9 cellular contexts compared by ENCODE assay signal in genomic region chr14:49303952-49304516, GRCh38.
DNase-seq lines count a peak whose midpoint lies in the region; ATAC-seq, FAIRE-seq and TF ChIP-seq lines count a peak whose summit lies in the region.
"Had no signal": no experiment of that assay in that cellular context is flagged by ENCODE, and none has a peak within 500 bp of the region (broad histone marks: within the 10 kb centered on the region; RNA-seq: fewer than 3 reads in every experiment).

No MANE protein-coding gene starts in this region.

- TF ChIP-seq POLR2A in endothelial cell of umbilical vein (IDR thresholded peaks at IDR 0.05; ENCODE audit: low read depth, low read length) = no peak
- no peak for TF ChIP-seq POLR2A in ovary (IDR thresholded peaks at IDR 0.05)

- WGBS in ovary, 3 donors = 16 to 22% (median 19%) methylated on average over 5 of the region's 5 CpGs

- TF ChIP-seq CTCF in PC-3 (conservative IDR thresholded peaks at IDR 0.05; ENCODE audit: low read depth, low read length) = no peak
- no peak for TF ChIP-seq CTCF in endothelial cell of umbilical vein (IDR thresholded peaks at IDR 0.05; ENCODE audit: extremely low read depth in 1 of 2, insufficient read depth in 1 of 2, low read depth in 1 of 2, low read length in 2 of 2)
- TF ChIP-seq CTCF in ovary (IDR thresholded peaks at IDR 0.05) = no peak
- TF ChIP-seq CTCF in lower lobe of right lung (IDR thresholded peaks at IDR 0.05) = no peak

- POLR2A ChIA-PET in PC-3 (lab: Charles Lee; ENCODE audit: unreplicated experiment) (no interaction called here), endothelial cell of umbilical vein (lab: Charles Lee) (interaction anchor here (0.7 kb wide), 1 partner anchor 164 kb away, joined by 4 read pairs; no protein-coding TSS in a partner anchor)

- intact Hi-C loops in PC-3 (cut with micrococcal nuclease) = loop anchor here (10.0 kb wide), 1 partner anchor 1389 kb away; no protein-coding TSS in a partner anchor
- intact Hi-C loops in endothelial cell of umbilical vein (cut with micrococcal nuclease) = no loop called here
- intact Hi-C loops in ovary (cut with DNase I) = no loop called here
- intact Hi-C loops in lower lobe of right lung (cut with DNase I) = no loop called here

- H3K4me1 ChIP-seq in PC-3 (ENCODE audit: insufficient read depth, low read length) (no peaks in the 10 kb centered on the region), endothelial cell of umbilical vein (ENCODE audit: control insufficient read depth, extremely low read depth, insufficient read depth, low read length) (no peaks in the 10 kb centered on the region), ovary (ENCODE audit: insufficient read depth) (no peaks in the 10 kb centered on the region), lower lobe of right lung (no peaks in the 10 kb centered on the region)

- ATAC-seq in PC-3 = 0 out of 2 replicates have a peak, but pooled peaks have one; percentile 35
- ATAC-seq in GM18511 (IDR thresholded peaks at IDR 0.05; ENCODE audit: unreplicated experiment) = no peak
- ATAC-seq in lower lobe of right lung = no peak

- FAIRE-seq in HTR-8/SVneo (lab: Jason Lieb, UNC) = no peak
- FAIRE-seq in endothelial cell of umbilical vein (lab: Jason Lieb, UNC) = no peak
- FAIRE-seq: TTC549 had no signal

- H3K27ac ChIP-seq in PC-3 (ENCODE audit: low read length) (no peak overlapping the region), endothelial cell of umbilical vein (ENCODE audit: insufficient read depth, low read depth, low read length) (no peak overlapping the region), ovary (no peak overlapping the region), lower lobe of right lung (no peak overlapping the region)

- H2AFZ ChIP-seq in PC-3 (ENCODE audit: low read length) (no peak overlapping the region), endothelial cell of umbilical vein (ENCODE audit: low read depth, low read length) (no peak overlapping the region)

- H3K9me2 ChIP-seq in PC-3 (replicated peaks; ENCODE audit: low read length) = no peaks in the 10 kb centered on the region

- H4K20me1 ChIP-seq in PC-3 (ENCODE audit: low read length) (no peaks in the 10 kb centered on the region), endothelial cell of umbilical vein (replicated peaks; ENCODE audit: control insufficient read depth, extremely low read depth, insufficient read depth, low read length) (no peaks in the 10 kb centered on the region)

- no peaks in the 10 kb centered on the region for H3K9me3 ChIP-seq in PC-3 (ENCODE audit: low read length)
- no peaks in the 10 kb centered on the region for H3K9me3 ChIP-seq in endothelial cell of umbilical vein (replicated peaks; ENCODE audit: control insufficient read depth, insufficient read depth, low read length)
- no peaks in the 10 kb centered on the region for H3K9me3 ChIP-seq in ovary
- no peaks in the 10 kb centered on the region for H3K9me3 ChIP-seq in lower lobe of right lung

- H3K4me2 ChIP-seq in PC-3 (ENCODE audit: low read length) = no peak overlapping the region
- H3K4me2 ChIP-seq in endothelial cell of umbilical vein (ENCODE audit: insufficient read depth, low read length) = no peak overlapping the region

- H3K9ac ChIP-seq in PC-3 (ENCODE audit: low read length) = no peak overlapping the region
- H3K9ac ChIP-seq in endothelial cell of umbilical vein (replicated peaks; ENCODE audit: extremely low read depth, insufficient read depth, low read length) = no peak overlapping the region

- H3K9me1 ChIP-seq in endothelial cell of umbilical vein (replicated peaks; ENCODE audit: control insufficient read depth, extremely low read depth, insufficient read depth, low read length) = no peaks in the 10 kb centered on the region

- peak; percentile 20 for DNase-seq in HTR-8/SVneo (ENCODE audit: insufficient read length, low spot score)
- DNase-seq in PC-3 = peak; percentile 60
- DNase-seq in endothelial cell of umbilical vein (ENCODE audit: low read depth, low spot score) = peak; percentile 13
- peak in 4 of 5 donors; percentile 30 to 32 (median 32) for DNase-seq in ovary
- no peak for DNase-seq in lower lobe of right lung
- DNase-seq in SHP77 treated with DMSO at 0.1 percent for 48 hours (lab: John Stamatoyannopoulos, UW) = no peak
- no peak for DNase-seq in activated gamma-delta T cell (lab: John Stamatoyannopoulos, UW)

- no peaks in the 10 kb centered on the region for H3F3A ChIP-seq in PC-3 (ENCODE audit: low read length, unreplicated experiment)

- no peaks in the 10 kb centered on the region for H3K79me2 ChIP-seq in PC-3 (ENCODE audit: low read length)
- no peaks in the 10 kb centered on the region for H3K79me2 ChIP-seq in endothelial cell of umbilical vein (ENCODE audit: control insufficient read depth, insufficient read depth, low read length)

- no peaks in the 10 kb centered on the region for H3K36me3 ChIP-seq in PC-3 (ENCODE audit: low read depth, low read length)
- H3K36me3 ChIP-seq in endothelial cell of umbilical vein (ENCODE audit: control insufficient read depth in 2 of 2, extremely low read depth in 1 of 2, insufficient read depth in 2 of 2, low read length in 2 of 2) = no peaks in the 10 kb centered on the region
- H3K36me3 ChIP-seq in ovary = no peaks in the 10 kb centered on the region
- no peaks in the 10 kb centered on the region for H3K36me3 ChIP-seq in lower lobe of right lung

- H3K4me3 ChIP-seq in PC-3 (ENCODE audit: low read length) (no peak overlapping the region), endothelial cell of umbilical vein (replicated peaks in 1 of 3; ENCODE audit: insufficient read depth in 1 of 3, low read depth in 1 of 3, low read length in 3 of 3) (no peak overlapping the region), ovary (no peak overlapping the region), lower lobe of right lung (no peak overlapping the region)

- BruUV-seq in PC-3 (replicated peaks; lab: Mats Ljungman, UMichigan) (no TSS peak), endothelial cell of umbilical vein (replicated peaks; lab: Mats Ljungman, UMichigan) (no TSS peak)

- CTCF ChIA-PET in PC-3 (lab: Charles Lee) = no interaction called here
- CTCF ChIA-PET in endothelial cell of umbilical vein (lab: Charles Lee) = interaction anchor here (0.8 kb wide), 1 partner anchor 10 kb away, joined by 3 read pairs; no protein-coding TSS in a partner anchor

- dilution Hi-C loops in endothelial cell of umbilical vein (cut with MboI; ENCODE audit: extremely low pct_ligation_motif_present, low sequenced_read_pairs) = no loop called here

- H3K27me3 ChIP-seq in PC-3 (ENCODE audit: low read length) = peaks cover 9% of the 10 kb centered on the region; the same call in 1 of the 2 replicates
- no peaks in the 10 kb centered on the region for H3K27me3 ChIP-seq in endothelial cell of umbilical vein (ENCODE audit: control insufficient read depth in 2 of 2, insufficient read depth in 2 of 2, low read length in 2 of 2)
- H3K27me3 ChIP-seq in ovary = no peaks in the 10 kb centered on the region
- H3K27me3 ChIP-seq in lower lobe of right lung (ENCODE audit: low read depth) = no peaks in the 10 kb centered on the region

- no peak for TF ChIP-seq EP300 in ovary (IDR thresholded peaks at IDR 0.05)

TF ChIP-seq in endothelial cell of umbilical vein, 7 proteins besides CTCF, POLR2A, EP300 and RAD21:
- TF ChIP-seq FOS (IDR thresholded peaks at IDR 0.05; ENCODE audit: borderline replicate concordance, insufficient read depth, low read length) (no peak), MAX (IDR thresholded peaks at IDR 0.05; ENCODE audit: insufficient read depth, insufficient read length) (no peak), JUN (IDR thresholded peaks at IDR 0.05; ENCODE audit: borderline replicate concordance, insufficient read depth, insufficient read length, low read depth) (no peak), POLR2AphosphoS5 (IDR thresholded peaks at IDR 0.05; ENCODE audit: insufficient read depth, low read depth, low read length) (no peak), EZH2 (IDR thresholded peaks at IDR 0.05; ENCODE audit: borderline replicate concordance, low read depth, low read length, severe bottlenecking) (no peak), GATA2 (IDR thresholded peaks at IDR 0.05; ENCODE audit: insufficient read depth, insufficient read length, low read depth, low read length) (no peak), MYC (IDR thresholded peaks at IDR 0.05; ENCODE audit: low read depth, low read length) (no peak)
TF ChIP-seq in endothelial cell of umbilical vein: peak in this region for 0.

Comparison
In these comparisons a context has a peak if more than half of its experiments do, and no peak if none do; other contexts are left out.
1. DNase-seq: peak in HTR-8/SVneo (single experiment), PC-3 (single experiment), endothelial cell of umbilical vein (single experiment) and ovary (4 of 5); none in lower lobe of right lung (single experiment), SHP77 treated with DMSO at 0.1 percent for 48 hours (single experiment) and activated gamma-delta T cell (single experiment).